Comparison of ENCODE assay signal across 1 cellular context in genomic region chr17:973053-973452, GRCh38.
TF ChIP-seq lines count a peak whose summit lies in the region.

No MANE protein-coding gene starts in this region.

TF ChIP-seq in IMR-90, 13 proteins besides CTCF, POLR2A, EP300 and RAD21:
- TF ChIP-seq CHD1 (IDR thresholded peaks at IDR 0.05; ENCODE audit: low read depth, low read length) (no peak), SMC3 (IDR thresholded peaks at IDR 0.05; ENCODE audit: low read depth, low read length) (no peak), MXI1 (IDR thresholded peaks at IDR 0.05; ENCODE audit: borderline replicate concordance, low read depth, low read length) (no peak), CEBPB (IDR thresholded peaks at IDR 0.05; ENCODE audit: low read depth, low read length) (no peak), FOS (IDR thresholded peaks at IDR 0.05; ENCODE audit: low read depth, low read length) (no peak), RFX5 (IDR thresholded peaks at IDR 0.05; ENCODE audit: low read depth, low read length) (no peak), MAFK (IDR thresholded peaks at IDR 0.05; ENCODE audit: low read depth, low read length) (no peak), RCOR1 (IDR thresholded peaks at IDR 0.05; ENCODE audit: insufficient replicate concordance, low read length) (no peak), MAZ (IDR thresholded peaks at IDR 0.05; ENCODE audit: borderline replicate concordance, low read depth, low read length) (no peak), USF2 (IDR thresholded peaks at IDR 0.05; ENCODE audit: low read depth, low read length) (no peak), BHLHE40 (IDR thresholded peaks at IDR 0.05; ENCODE audit: low read depth, low read length) (no peak), ELK1 (IDR thresholded peaks at IDR 0.05; ENCODE audit: borderline replicate concordance, low read depth, low read length) (no peak), NFE2L2 (IDR thresholded peaks at IDR 0.05; ENCODE audit: low read depth, low read length) (no peak)
TF ChIP-seq in IMR-90: peak in this region for 0.
